In the genomic region with DNA sequence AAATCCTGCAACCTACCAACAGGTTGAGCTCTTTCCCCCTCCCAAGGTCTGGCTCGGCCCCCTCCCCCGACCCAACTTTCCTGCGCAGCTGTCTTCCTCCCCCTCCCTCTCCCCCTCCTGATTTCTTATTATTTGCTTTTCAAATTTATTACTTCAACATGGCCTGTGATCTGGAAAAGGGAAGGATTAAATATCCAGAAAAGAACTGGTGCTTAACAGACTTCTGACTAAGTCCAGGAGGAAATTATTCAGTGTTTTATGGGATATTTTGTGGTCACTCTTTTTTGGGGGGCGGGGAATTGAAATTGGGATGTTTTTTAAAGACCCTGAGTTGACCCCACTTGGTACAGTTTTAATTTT, we compare ENCODE assay signal across 8 cellular contexts. TPM values are rescaled to one million over a fixed set of nuclear protein-coding genes. Genes with fewer than 3 reads are reported as not detected.
DNase-seq lines count a peak whose midpoint lies in the region; ATAC-seq, FAIRE-seq and TF ChIP-seq lines count a peak whose summit lies in the region.

No MANE protein-coding gene starts in this region.

- H3K36me3 ChIP-seq in ACC112 (ENCODE audit: insufficient read depth, low read length) (no peaks in the 10 kb centered on the region), K562 (ENCODE audit: control insufficient read depth, insufficient read depth, low read length) (no peaks in the 10 kb centered on the region), vagina (no peaks in the 10 kb centered on the region)

- in situ Hi-C loops in K562 (cut with MboI) = no loop called here

- no peak for DNase-seq in HL-60 (ENCODE audit: low read depth in 1 of 2, low spot score in 1 of 2)
- DNase-seq in K562 (ENCODE audit: extremely low read depth in 1 of 4, low spot score in 3 of 4) = no peak
- peak; percentile 27 for DNase-seq in medulla oblongata (ENCODE audit: extremely low spot score)
- DNase-seq in vagina (ENCODE audit: extremely low spot score in 2 of 2) = no peak
- DNase-seq in NOMO-1 (lab: John Stamatoyannopoulos, UW; ENCODE audit: unreplicated experiment in 2 of 2) = no peak
- no peak for DNase-seq in inferior parietal cortex (ENCODE audit: extremely low spot score)

- ATAC-seq in K562 (no peak), HG03565 (IDR thresholded peaks at IDR 0.05; ENCODE audit: unreplicated experiment) (no peak)

- H3K79me2 ChIP-seq in ACC112 (ENCODE audit: control insufficient read depth, insufficient read depth, low read length, unreplicated experiment) (peaks cover 36% of the 10 kb centered on the region), K562 (ENCODE audit: control insufficient read depth, insufficient read depth, low read length) (no peaks in the 10 kb centered on the region)

- H4K20me1 ChIP-seq in K562 (replicated peaks; ENCODE audit: control insufficient read depth, insufficient read depth, low read length) = no peaks in the 10 kb centered on the region

- H3K27me3 ChIP-seq in ACC112 (ENCODE audit: insufficient read depth, low read length) (no peaks in the 10 kb centered on the region), HL-60 (ENCODE audit: insufficient read depth, poor library complexity, severe bottlenecking) (peaks cover 5% of the 10 kb centered on the region), K562 (ENCODE audit: control insufficient read depth in 2 of 2, insufficient read depth in 2 of 2, low read length in 2 of 2) (no peaks in the 10 kb centered on the region), vagina (no peaks in the 10 kb centered on the region)

- 100% methylated on average over 1 of the region's 4 CpGs for WGBS in K562 (ENCODE audit: insufficient coverage, low coverage, missing lambda C conversion rate)

- TF ChIP-seq EP300 in K562 (IDR thresholded peaks at IDR 0.05; ENCODE audit: low read length) = no peak

- no peak for TF ChIP-seq POLR2A in K562 (conservative IDR thresholded peaks at IDR 0.05)
- TF ChIP-seq POLR2A in vagina (IDR thresholded peaks at IDR 0.05) = no peak

- intact Hi-C loops in K562 (cut with micrococcal nuclease) = loop anchor here (5.0 kb wide), 3 partner anchors 67 to 172 kb away; no protein-coding TSS in a partner anchor
- intact Hi-C loops in vagina (cut with DNase I) = loop anchor here (5.0 kb wide), 1 partner anchor 133 kb away; no protein-coding TSS in a partner anchor

- POLR2A ChIA-PET in K562 (lab: Yijun Ruan, JAX) = interaction anchor here (0.6 to 1.3 kb wide), 4 partner anchors 9 to 745 kb away, joined by 3 to 4 read pairs (median 3); no protein-coding TSS in a partner anchor

- FAIRE-seq in K562 (lab: Jason Lieb, UNC) = no peak

- H3K9me3 ChIP-seq in K562 (replicated peaks; ENCODE audit: control insufficient read depth, insufficient read depth, low read depth, low read length) (no peaks in the 10 kb centered on the region), vagina (no peaks in the 10 kb centered on the region)

- H3K4me3 ChIP-seq in ACC112 (ENCODE audit: low read depth, low read length) (peak overlapping the region; percentile 90), HL-60 (replicated peaks; ENCODE audit: insufficient read depth, low read length) (peak overlapping the region; percentile 76), K562 (peak overlapping the region; percentile 51), vagina (peak overlapping the region; percentile 77 to 94)

- H3K4me2 ChIP-seq in K562 (ENCODE audit: insufficient read depth, low read length) = peak overlapping the region; percentile 98; the same call in 1 of the 2 replicates

- no peak for TF ChIP-seq CTCF in HL-60 (IDR thresholded peaks at IDR 0.05; ENCODE audit: insufficient read depth, low read length)
- TF ChIP-seq CTCF in K562 (IDR thresholded peaks at IDR 0.05 in 2 of 3, conservative IDR thresholded peaks at IDR 0.05 in 1 of 3; ENCODE audit: insufficient read depth in 2 of 3, low read depth in 1 of 3, low read length in 3 of 3) = no peak
- TF ChIP-seq CTCF in vagina (IDR thresholded peaks at IDR 0.05) = no peak

- H3K4me1 ChIP-seq in ACC112 (ENCODE audit: control insufficient read depth, insufficient read depth, low read length, unreplicated experiment) (peaks cover 17% of the 10 kb centered on the region), K562 (replicated peaks in 1 of 2; ENCODE audit: control insufficient read depth in 2 of 2, insufficient read depth in 2 of 2, low read length in 2 of 2) (peaks cover 6 to 10% of the 10 kb centered on the region in 2 experiments), vagina (peaks cover 47% of the 10 kb centered on the region)

- H2AFZ ChIP-seq in ACC112 (ENCODE audit: low read length, unreplicated experiment) = peak overlapping the region; percentile 16
- peak overlapping the region; percentile 96 for H2AFZ ChIP-seq in K562 (ENCODE audit: low read depth, low read length)

- H3K27ac ChIP-seq in ACC112 (ENCODE audit: low read depth, low read length) = peak overlapping the region; percentile 78
- H3K27ac ChIP-seq in HL-60 (replicated peaks) = no peak overlapping the region
- no peak overlapping the region for H3K27ac ChIP-seq in K562 (ENCODE audit: extremely low read depth, low read depth, low read length)
- peak overlapping the region; percentile 98 for H3K27ac ChIP-seq in vagina

- CTCF ChIA-PET in K562 (lab: Yijun Ruan, JAX; ENCODE audit: low intra/inter-chr PET ratio) = no interaction called here

- H3K9me1 ChIP-seq in K562 (ENCODE audit: control insufficient read depth, insufficient read depth, low read length) = no peaks in the 10 kb centered on the region

- H3K9ac ChIP-seq in K562 (ENCODE audit: insufficient read depth in 1 of 2, low read depth in 2 of 2, low read length in 2 of 2) = no peak overlapping the region; a peak in 1 of 4 replicates

- BruUV-seq in K562 (replicated peaks; lab: Mats Ljungman, UMichigan) = no TSS peak

- no peak for TF ChIP-seq RAD21 in K562 (CRISPR knock-in tag; conservative IDR thresholded peaks at IDR 0.05 in 1 of 2, IDR thresholded peaks at IDR 0.05 in 1 of 2)

TF ChIP-seq in K562, 482 proteins besides CTCF, POLR2A, EP300 and RAD21:
- peak; percentile 71; the same call in 1 of the 2 replicates for TF ChIP-seq ZNF444 (CRISPR knock-in tag; IDR thresholded peaks at IDR 0.05)
- TF ChIP-seq, protein P1, sequence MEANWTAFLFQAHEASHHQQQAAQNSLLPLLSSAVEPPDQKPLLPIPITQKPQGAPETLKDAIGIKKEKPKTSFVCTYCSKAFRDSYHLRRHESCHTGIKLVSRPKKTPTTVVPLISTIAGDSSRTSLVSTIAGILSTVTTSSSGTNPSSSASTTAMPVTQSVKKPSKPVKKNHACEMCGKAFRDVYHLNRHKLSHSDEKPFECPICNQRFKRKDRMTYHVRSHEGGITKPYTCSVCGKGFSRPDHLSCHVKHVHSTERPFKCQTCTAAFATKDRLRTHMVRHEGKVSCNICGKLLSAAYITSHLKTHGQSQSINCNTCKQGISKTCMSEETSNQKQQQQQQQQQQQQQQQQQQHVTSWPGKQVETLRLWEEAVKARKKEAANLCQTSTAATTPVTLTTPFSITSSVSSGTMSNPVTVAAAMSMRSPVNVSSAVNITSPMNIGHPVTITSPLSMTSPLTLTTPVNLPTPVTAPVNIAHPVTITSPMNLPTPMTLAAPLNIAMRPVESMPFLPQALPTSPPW (CRISPR knock-in tag; IDR thresholded peaks at IDR 0.05) = peak; percentile 40; the same call in 1 of the 2 replicates
- TF ChIP-seq NFRKB (IDR thresholded peaks at IDR 0.05; ENCODE audit: low read depth) = no peak
- TF ChIP-seq, protein P2, sequence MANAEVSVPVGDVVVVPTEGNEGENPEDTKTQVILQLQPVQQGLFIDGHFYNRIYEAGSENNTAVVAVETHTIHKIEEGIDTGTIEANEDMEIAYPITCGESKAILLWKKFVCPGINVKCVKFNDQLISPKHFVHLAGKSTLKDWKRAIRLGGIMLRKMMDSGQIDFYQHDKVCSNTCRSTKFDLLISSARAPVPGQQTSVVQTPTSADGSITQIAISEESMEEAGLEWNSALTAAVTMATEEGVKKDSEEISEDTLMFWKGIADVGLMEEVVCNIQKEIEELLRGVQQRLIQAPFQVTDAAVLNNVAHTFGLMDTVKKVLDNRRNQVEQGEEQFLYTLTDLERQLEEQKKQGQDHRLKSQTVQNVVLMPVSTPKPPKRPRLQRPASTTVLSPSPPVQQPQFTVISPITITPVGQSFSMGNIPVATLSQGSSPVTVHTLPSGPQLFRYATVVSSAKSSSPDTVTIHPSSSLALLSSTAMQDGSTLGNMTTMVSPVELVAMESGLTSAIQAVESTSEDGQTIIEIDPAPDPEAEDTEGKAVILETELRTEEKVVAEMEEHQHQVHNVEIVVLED (CRISPR knock-in tag; IDR thresholded peaks at IDR 0.05) = no peak
- TF ChIP-seq KDM1A (IDR thresholded peaks at IDR 0.05) = peak in 1 of 2 experiments; percentile 85; a peak in 2 of 4 replicates
- TF ChIP-seq ZEB2 (IDR thresholded peaks at IDR 0.05) = no peak
- no peak for TF ChIP-seq POLR2H (tag; IDR thresholded peaks at IDR 0.05; ENCODE audit: low read depth)
TF ChIP-seq in K562: peak in this region for 3.

RNA-seq across cellular contexts. Expression of a gene that starts 2.5 kb away (rescaled TPM):
- 12.6 and 16.5 TPM in 2 replicates for total RNA-seq in K562 (2011; cell fraction: chromatin; rRNA removed; ENCODE audit: low replicate concordance)
- 6.3 and 6.4 TPM in 2 replicates for total RNA-seq in K562 (2011; cell fraction: nucleolus; rRNA removed)
- total RNA-seq in K562 (2011; cell fraction: nucleoplasm; rRNA removed) = 7.4 and 9.8 TPM in 2 replicates
- total RNA-seq in K562 (2014; rRNA removed) (1.4 and 2.1 TPM in 2 replicates), K562 (2014; rRNA removed; fragmentation: Illumina TruSeq; extraction: Trizol) (0.80 and 1.3 TPM in 2 replicates), K562 (2015; rRNA removed; fragmentation: Illumina TruSeq; extraction: Trizol) (0.80 and 0.90 TPM in 2 replicates), K562 (2021) (1.2 and 1.6 TPM in 2 replicates), vagina (75.9 TPM)
- polyA plus RNA-seq in K562 (2011; rRNA removed) (0.57 and 1.5 TPM in 2 replicates), K562 (2014; fragmentation: Illumina TruSeq; extraction: Trizol) (0.64 and 0.73 TPM in 2 replicates), K562 (2014; fragmentation: Nextera tagmentation; extraction: Ambion mirVana) (1 to 10 TPM in 1 of 2 experiments, under 1 TPM in 1; 0.62 to 1.3 TPM), K562 (2014; rRNA removed) (0.48 and 0.58 TPM in 2 replicates)
- 0.43 and 1.3 TPM in 2 replicates for polyA plus RNA-seq in K562 (2011; cell fraction: cytosol; rRNA removed)
- 1.2 and 3.5 TPM in 2 replicates for polyA plus RNA-seq in K562 (2011; cell fraction: nucleus; rRNA removed)
- 0.61 and 0.71 TPM in 2 replicates for polyA plus RNA-seq in K562 (2012)
- polyA minus RNA-seq in K562 (2011; rRNA and poly(A)+ RNA removed) = 4.2 and 11.6 TPM in 2 replicates
- 2.6 and 3.0 TPM in 2 replicates for polyA minus RNA-seq in K562 (2011; cell fraction: cytosol; rRNA and poly(A)+ RNA removed)
- 7.7 and 12.4 TPM in 2 replicates for polyA minus RNA-seq in K562 (2011; cell fraction: nucleus; rRNA and poly(A)+ RNA removed)

Comparison
In these comparisons a context has a peak if more than half of its experiments do, and no peak if none do; other contexts are left out.
1. H3K27ac ChIP-seq: peak in ACC112 (single experiment) and vagina (single experiment); none in HL-60 (single experiment) and K562 (single experiment).
2. Peak in every context shown above with its lines, with median percentiles within 50 percentile points of each other: H3K4me3 ChIP-seq.